Comparison of ENCODE assay signal across 9 cellular contexts in the genomic region with DNA sequence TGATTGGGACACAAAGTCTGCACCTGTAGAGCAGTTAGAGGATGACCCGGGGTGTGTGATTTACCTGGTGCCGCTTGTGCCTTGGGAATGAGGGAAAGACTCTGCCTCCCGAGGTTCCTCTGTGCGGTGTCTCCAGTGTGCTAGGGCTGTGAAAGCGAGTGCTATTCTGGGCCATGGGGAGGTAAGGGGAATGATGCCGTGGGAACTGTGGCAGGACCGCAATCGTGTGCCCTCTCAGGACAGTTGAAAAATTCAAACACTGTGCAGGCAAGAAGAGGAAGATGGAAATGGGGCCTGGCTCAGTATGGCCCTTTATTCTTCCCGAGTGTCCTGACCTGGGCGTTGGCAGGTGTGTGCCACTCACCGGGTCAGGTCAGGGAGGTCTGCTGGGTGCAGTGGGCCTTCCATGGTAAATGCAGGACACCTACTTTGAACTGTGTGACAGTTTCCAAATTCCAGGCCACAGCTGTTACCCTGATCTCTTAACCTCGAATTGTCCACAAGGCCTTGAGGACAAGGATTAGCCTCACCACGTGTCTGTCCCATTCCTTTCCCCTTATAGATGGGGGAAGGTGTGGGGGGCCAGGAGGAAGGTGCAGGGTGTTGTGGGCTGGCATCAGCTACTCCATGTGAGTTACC. TPM values are rescaled to one million over a fixed set of nuclear protein-coding genes. Genes with fewer than 3 reads are reported as not detected.
DNase-seq lines count a peak whose midpoint lies in the region; ATAC-seq and TF ChIP-seq lines count a peak whose summit lies in the region.
"Had no signal": no experiment of that assay in that cellular context is flagged by ENCODE, and none has a peak within 500 bp of the region (broad histone marks: within the 10 kb centered on the region; RNA-seq: fewer than 3 reads in every experiment).

No MANE protein-coding gene starts in this region.

- H3K4ac ChIP-seq in mesendoderm (ENCODE audit: low read depth, low read length) = no peak overlapping the region

- H3K36me3 Mint-ChIP-seq in brain = peaks cover 28% of the 10 kb centered on the region

- no peak for TF ChIP-seq CTCF in heart left ventricle (IDR thresholded peaks at IDR 0.05)
- no peak for TF ChIP-seq CTCF in brain (conservative IDR thresholded peaks at IDR 0.05)

- no peak overlapping the region for H2BK15ac ChIP-seq in mesendoderm (replicated peaks; ENCODE audit: low read depth)

- peak overlapping the region; percentile 89 to 96 (median 91) for H3K4me3 Mint-ChIP-seq in brain

- peak overlapping the region in 4 of 12 donors; percentile 85 to 91 (median 89) for H3K27ac ChIP-seq in heart left ventricle
- H3K27ac ChIP-seq in mesendoderm (ENCODE audit: low read depth, low read length) = no peak overlapping the region
- H3K27ac ChIP-seq in urinary bladder (ENCODE audit: low read depth) = no peak overlapping the region

- H3K4me2 ChIP-seq in mesendoderm (ENCODE audit: low read length) = peak overlapping the region; percentile 80

- H3K9me3 Mint-ChIP-seq in brain = peaks cover 0 to 8% (median 0%) of the 10 kb centered on the region in 5 experiments

- WGBS in heart left ventricle, 4 donors = 42 to 65% (median 60%) methylated on average over 12 to 13 of the region's 13 CpGs
- no CpG with 5 or more reads among the region's 13 CpGs for WGBS in mesendoderm (ENCODE audit: extremely low coverage, insufficient coverage, low lambda C conversion rate)
- WGBS in urinary bladder = 64% methylated on average over 13 of the region's 13 CpGs

- no peak overlapping the region for H2BK5ac ChIP-seq in mesendoderm (ENCODE audit: low read length)

- no peak overlapping the region for H2AK5ac ChIP-seq in mesendoderm (ENCODE audit: low read length)

- ATAC-seq in heart left ventricle = no peak

- H3K4me3 ChIP-seq in heart left ventricle (peak overlapping the region in 11 of 12 donors; percentile 68 to 99 (median 86)), mesendoderm (ENCODE audit: low read length) (peak overlapping the region; percentile 91), urinary bladder (ENCODE audit: low read depth, low read length) (peak overlapping the region; percentile 83)

- no peaks in the 10 kb centered on the region for H3K9me3 ChIP-seq in heart left ventricle

- H4K8ac ChIP-seq in mesendoderm (ENCODE audit: low read depth, low read length) = no peak overlapping the region

- H3K27me3 ChIP-seq in heart left ventricle = no peaks in the 10 kb centered on the region
- no peaks in the 10 kb centered on the region for H3K27me3 ChIP-seq in mesendoderm (ENCODE audit: insufficient read depth, low read length, poor library complexity)

- H3K23ac ChIP-seq in mesendoderm (ENCODE audit: low read length) = no peak overlapping the region

- H3K27me3 Mint-ChIP-seq in brain = peaks cover 15% of the 10 kb centered on the region

- H2BK120ac ChIP-seq in mesendoderm (ENCODE audit: low read depth, low read length) = no peak overlapping the region

- intact Hi-C loops in heart left ventricle (cut with DNase I) (loop anchor here in 1 of 10 donors (5.0 kb wide), 1 partner anchor 38 kb away; no protein-coding TSS in a partner anchor), cardiac septum (cut with DNase I) (no loop called here)

- H3K4me1 ChIP-seq in heart left ventricle (peaks cover 0 to 30% (median 24%) of the 10 kb centered on the region in 12 donors), mesendoderm (ENCODE audit: control insufficient read depth, low read depth, low read length) (peaks cover 4% of the 10 kb centered on the region), urinary bladder (ENCODE audit: insufficient read depth) (no peaks in the 10 kb centered on the region)

- H3K79me2 ChIP-seq in mesendoderm (ENCODE audit: control insufficient read depth, insufficient read depth, low read length) = peaks cover 32% of the 10 kb centered on the region

- H3K79me1 ChIP-seq in mesendoderm (ENCODE audit: low read length) = peaks cover 27% of the 10 kb centered on the region

- H3K27ac Mint-ChIP-seq in brain = peak overlapping the region; percentile 67 to 85 (median 81)

- H3K9ac ChIP-seq in mesendoderm (ENCODE audit: low read length) = peak overlapping the region; percentile 95

- peak in 1 of 5 donors; percentile 19 for DNase-seq in heart left ventricle
- no peak for DNase-seq in cardiac septum (ENCODE audit: low spot score)
- no peak for DNase-seq in mesendoderm
- DNase-seq in stimulated activated CD4-positive, alpha-beta T cell treated with anti-CD3 and anti-CD28 coated beads, Interleukin-1b, Interleukin-23, amount 100 ng/mL, for 48 hours = no peak
- DNase-seq in NCI-H2107 treated with DMSO at 0.1 percent for 48 hours (lab: John Stamatoyannopoulos, UW; ENCODE audit: unreplicated experiment) = no peak
- no peak for DNase-seq in NOMO-1 treated with DMSO at 0.1 percent for 48 hours (lab: John Stamatoyannopoulos, UW; ENCODE audit: unreplicated experiment)
- DNase-seq: activated CD4-positive, alpha-beta T cell treated with anti-CD3 and anti-CD28 coated beads for 1 hour had no signal

- H3K4me1 Mint-ChIP-seq in brain = peaks cover 27% of the 10 kb centered on the region

- no peak overlapping the region for H4K5ac ChIP-seq in mesendoderm (ENCODE audit: low read length)

- peak overlapping the region; percentile 92 for H3K56ac ChIP-seq in mesendoderm (ENCODE audit: low read length)

- TF ChIP-seq POLR2A in heart left ventricle (IDR thresholded peaks at IDR 0.05) = no peak

- no peak overlapping the region for H3K18ac ChIP-seq in mesendoderm (ENCODE audit: low read length)

- peaks cover 0 to 43% (median 36%) of the 10 kb centered on the region in 9 donors for H3K36me3 ChIP-seq in heart left ventricle
- peaks cover 8% of the 10 kb centered on the region for H3K36me3 ChIP-seq in mesendoderm (ENCODE audit: control insufficient read depth, insufficient read depth, low read length)
- no peaks in the 10 kb centered on the region for H3K36me3 ChIP-seq in urinary bladder (ENCODE audit: insufficient read depth)

RNA-seq across cellular contexts. Expression of gene SIVA1, which starts 1.4 kb away (rescaled TPM):
- 100 to 1,000 TPM in 2 of 9 donors, 10 to 100 TPM in 7; 41.0 to 203 (median 53.9) TPM for total RNA-seq in heart left ventricle
- 100 to 1,000 TPM; 126 to 191 TPM for polyA plus RNA-seq in heart left ventricle
- 50.9 TPM for total RNA-seq in cardiac septum
- polyA plus RNA-seq in brain (ENCODE audit: insufficient read depth, low read depth, low replicate concordance) = 130 TPM
- polyA plus RNA-seq in mesendoderm (2013, experiment 1 of 2) = 151 TPM
- 147 TPM for polyA plus RNA-seq in mesendoderm (2013, experiment 2 of 2)
- total RNA-seq in urinary bladder = 39.9 TPM
- polyA plus RNA-seq in urinary bladder = 280 TPM

RNA-seq across cellular contexts. Expression of gene ADSS1, which starts 30.3 kb away (rescaled TPM):
- 100 to 1,000 TPM in 8 of 9 donors, 10 to 100 TPM in 1; 78.9 to 247 (median 160) TPM for total RNA-seq in heart left ventricle
- 100 to 1,000 TPM in 1 of 2 donors, 10 to 100 TPM in 1; 64.7 to 258 TPM for polyA plus RNA-seq in heart left ventricle
- 114 TPM for total RNA-seq in cardiac septum
- polyA plus RNA-seq in brain (ENCODE audit: insufficient read depth, low read depth, low replicate concordance) = 15.7 TPM
- 2.0 TPM for polyA plus RNA-seq in mesendoderm (2013, experiment 1 of 2)
- polyA plus RNA-seq in mesendoderm (2013, experiment 2 of 2) = 2.1 TPM
- total RNA-seq in urinary bladder = 5.4 TPM
- 8.4 TPM for polyA plus RNA-seq in urinary bladder

RNA-seq across cellular contexts. Expression of gene AKT1, which starts 41.2 kb away (rescaled TPM):
- total RNA-seq in heart left ventricle (100 to 1,000 TPM; 115 to 173 (median 143) TPM), cardiac septum (172 TPM), urinary bladder (70.3 TPM)
- polyA plus RNA-seq in heart left ventricle (100 to 1,000 TPM; 108 to 129 TPM), brain (ENCODE audit: insufficient read depth, low read depth, low replicate concordance) (192 TPM), urinary bladder (162 TPM)
- polyA plus RNA-seq in mesendoderm (2013, experiment 1 of 2) = 32.4 TPM
- 32.3 TPM for polyA plus RNA-seq in mesendoderm (2013, experiment 2 of 2)

RNA-seq across cellular contexts. Expression of gene ZBTB42, which starts 46.6 kb away (rescaled TPM):
- total RNA-seq in heart left ventricle = 10 to 100 TPM in 3 of 9 donors, 1 to 10 TPM in 6; 4.9 to 12.9 (median 7.4) TPM
- polyA plus RNA-seq in heart left ventricle = 10 to 100 TPM in 1 of 2 donors, 1 to 10 TPM in 1; 4.2 to 12.3 TPM
- total RNA-seq in cardiac septum = 8.6 TPM
- polyA plus RNA-seq in brain (ENCODE audit: insufficient read depth, low read depth, low replicate concordance) = 2.2 TPM
- polyA plus RNA-seq in mesendoderm (2013, experiment 1 of 2) = 0.67 TPM
- 0.73 TPM for polyA plus RNA-seq in mesendoderm (2013, experiment 2 of 2)
- total RNA-seq in urinary bladder = 3.5 TPM
- polyA plus RNA-seq in urinary bladder = 6.3 TPM

Comparison
In these comparisons a context has a peak if more than half of its experiments do, and no peak if none do; other contexts are left out.
1. RNA of gene ADSS1, which starts 30.3 kb away (total RNA-seq): 78.9 to 247 TPM in heart left ventricle and 114 TPM in cardiac septum (single experiment); 5.4 TPM in urinary bladder (single experiment); every median in the first group is over 10 times any median in the second.
2. Peak in every context shown above with its lines, with median percentiles within 50 percentile points of each other: H3K4me3 ChIP-seq.